13 cellular contexts compared by ENCODE assay signal in genomic region chr21:46054447-46054846, GRCh38. TPM values are rescaled to one million over a fixed set of nuclear protein-coding genes. Genes with fewer than 3 reads are reported as not detected.
A peak's percentile ranks its signal among the peaks of the same experiment; 100 is the strongest.
DNase-seq lines count a peak whose midpoint lies in the region; ATAC-seq and TF ChIP-seq lines count a peak whose summit lies in the region.
"Had no signal": no experiment of that assay in that cellular context is flagged by ENCODE, and none has a peak within 500 bp of the region (broad histone marks: within the 10 kb centered on the region; RNA-seq: fewer than 3 reads in every experiment).

No MANE protein-coding gene starts in this region.

- TF ChIP-seq CTCF in nephron (IDR thresholded peaks at IDR 0.05; ENCODE audit: unreplicated experiment in 3 of 3) = no peak

- peaks cover 47% of the 10 kb centered on the region for H3K4me1 Mint-ChIP-seq in activated naive CD8-positive, alpha-beta T cell (ENCODE audit: low read depth)
- H3K4me1 Mint-ChIP-seq in activated naive CD8-positive, alpha-beta T cell treated with anti-CD3 and anti-CD28 coated beads for 36 hours = peaks cover 45% of the 10 kb centered on the region
- peaks cover 49% of the 10 kb centered on the region for H3K4me1 Mint-ChIP-seq in nephron
- H3K4me1 Mint-ChIP-seq in T-helper 2 cell treated with Interferon-gamma antibody and Interleukin-4, amounts not matched to agents 5 μg/mL and 100 μg/mL, for 36 hours (ENCODE audit: low read depth) = peaks cover 3% of the 10 kb centered on the region

- DNase-seq in activated naive CD8-positive, alpha-beta T cell treated with anti-CD3 and anti-CD28 coated beads for 36 hours = no peak
- DNase-seq in fibroblast of the conjunctiva (ENCODE audit: low read depth) (peak; percentile 37), aorta (peak in 1 of 2 donors; percentile 76), NCI-H187 (lab: John Stamatoyannopoulos, UW) (no peak), DMS53 (lab: John Stamatoyannopoulos, UW) (no peak)
- DNase-seq in T-helper 2 cell treated with Interferon-gamma antibody and Interleukin-4, amounts not matched to agents 5 μg/mL and 100 μg/mL, for 36 hours (ENCODE audit: low spot score) = no peak
- DNase-seq: ACHN; activated CD8-positive, alpha-beta T cell treated with anti-CD3 and anti-CD28 coated beads for 36 hours; KG1; midbrain; stimulated activated naive B cell treated with anti-CD40 and anti-IgM and Interleukin-4, amounts not matched to agents 10 μg/mL and 1 μg/mL and 100 μg/mL, for 72 hours had no signal

- H3K27me3 Mint-ChIP-seq in activated naive CD8-positive, alpha-beta T cell = no peaks in the 10 kb centered on the region
- H3K27me3 Mint-ChIP-seq in activated naive CD8-positive, alpha-beta T cell treated with anti-CD3 and anti-CD28 coated beads for 36 hours = peaks cover 7% of the 10 kb centered on the region
- H3K27me3 Mint-ChIP-seq in nephron (ENCODE audit: low read depth) = peaks cover 10% of the 10 kb centered on the region
- H3K27me3 Mint-ChIP-seq in T-helper 2 cell treated with Interferon-gamma antibody and Interleukin-4, amounts not matched to agents 5 μg/mL and 100 μg/mL, for 36 hours (ENCODE audit: low read depth) = peaks cover 7% of the 10 kb centered on the region

- H3K9me3 ChIP-seq in aorta (ENCODE audit: control insufficient read depth, low read length) = no peaks in the 10 kb centered on the region

- no peaks in the 10 kb centered on the region for H3K27me3 ChIP-seq in aorta (ENCODE audit: control insufficient read depth in 1 of 2, insufficient read depth in 2 of 2, low read length in 1 of 2)

- H3K4me3 ChIP-seq in aorta (ENCODE audit: low read length in 2 of 2) = no peak overlapping the region

- H3K27ac Mint-ChIP-seq in activated naive CD8-positive, alpha-beta T cell = peak overlapping the region; percentile 58
- no peak overlapping the region for H3K27ac Mint-ChIP-seq in activated naive CD8-positive, alpha-beta T cell treated with anti-CD3 and anti-CD28 coated beads for 36 hours
- H3K27ac Mint-ChIP-seq in nephron = peak overlapping the region in 2 of 3 experiments; percentile 96 to 98
- H3K27ac Mint-ChIP-seq in T-helper 2 cell treated with Interferon-gamma antibody and Interleukin-4, amounts not matched to agents 5 μg/mL and 100 μg/mL, for 36 hours = no peak overlapping the region
- H3K27ac Mint-ChIP-seq: activated CD8-positive, alpha-beta T cell treated with anti-CD3 and anti-CD28 coated beads for 36 hours; stimulated activated naive B cell treated with anti-CD40 and anti-IgM and Interleukin-4, amounts not matched to agents 10 μg/mL and 1 μg/mL and 100 μg/mL, for 72 hours had no signal

- no peaks in the 10 kb centered on the region for H3K4me1 ChIP-seq in aorta (ENCODE audit: control insufficient read depth in 1 of 2, insufficient read depth in 2 of 2, low read length in 2 of 2)

- no peaks in the 10 kb centered on the region for H3K36me3 Mint-ChIP-seq in activated naive CD8-positive, alpha-beta T cell
- peaks cover 5% of the 10 kb centered on the region for H3K36me3 Mint-ChIP-seq in activated naive CD8-positive, alpha-beta T cell treated with anti-CD3 and anti-CD28 coated beads for 36 hours
- no peaks in the 10 kb centered on the region for H3K36me3 Mint-ChIP-seq in nephron (ENCODE audit: low read depth)
- no peaks in the 10 kb centered on the region for H3K36me3 Mint-ChIP-seq in T-helper 2 cell treated with Interferon-gamma antibody and Interleukin-4, amounts not matched to agents 5 μg/mL and 100 μg/mL, for 36 hours (ENCODE audit: low read depth)

- H3K36me3 ChIP-seq in aorta (ENCODE audit: control insufficient read depth in 1 of 2, insufficient read depth in 2 of 2, low read length in 1 of 2) = no peaks in the 10 kb centered on the region

- 13 to 18% methylated on average over 10 to 11 of the region's 11 CpGs for WGBS in aorta, 2 donors

- H3K9me3 Mint-ChIP-seq in activated naive CD8-positive, alpha-beta T cell (ENCODE audit: low read depth) = no peaks in the 10 kb centered on the region
- H3K9me3 Mint-ChIP-seq in activated naive CD8-positive, alpha-beta T cell treated with anti-CD3 and anti-CD28 coated beads for 36 hours = peaks cover 11% of the 10 kb centered on the region
- H3K9me3 Mint-ChIP-seq in nephron = peaks cover 8% of the 10 kb centered on the region
- peaks cover 10% of the 10 kb centered on the region for H3K9me3 Mint-ChIP-seq in T-helper 2 cell treated with Interferon-gamma antibody and Interleukin-4, amounts not matched to agents 5 μg/mL and 100 μg/mL, for 36 hours

- intact Hi-C loops in aorta (cut with DNase I) = no loop called here

- no peak overlapping the region for H3K4me3 Mint-ChIP-seq in activated naive CD8-positive, alpha-beta T cell
- H3K4me3 Mint-ChIP-seq in activated naive CD8-positive, alpha-beta T cell treated with anti-CD3 and anti-CD28 coated beads for 36 hours = no peak overlapping the region
- H3K4me3 Mint-ChIP-seq in nephron = peak overlapping the region in 2 of 3 experiments; percentile 32 to 35
- no peak overlapping the region for H3K4me3 Mint-ChIP-seq in T-helper 2 cell treated with Interferon-gamma antibody and Interleukin-4, amounts not matched to agents 5 μg/mL and 100 μg/mL, for 36 hours
- H3K4me3 Mint-ChIP-seq: activated CD8-positive, alpha-beta T cell treated with anti-CD3 and anti-CD28 coated beads for 36 hours; stimulated activated naive B cell treated with anti-CD40 and anti-IgM and Interleukin-4, amounts not matched to agents 10 μg/mL and 1 μg/mL and 100 μg/mL, for 72 hours had no signal

- H3K27ac ChIP-seq in aorta (ENCODE audit: low read depth in 1 of 2, low read length in 2 of 2) = peak overlapping the region; percentile 70 to 83

- ATAC-seq in aorta (ENCODE audit: low FRiP score) = no peak
- ATAC-seq: activated CD8-positive, alpha-beta T cell treated with anti-CD3 and anti-CD28 coated beads for 36 hours; stimulated activated naive B cell treated with anti-CD40 and anti-IgM and Interleukin-4, amounts not matched to agents 10 μg/mL and 1 μg/mL and 100 μg/mL, for 72 hours had no signal

RNA-seq across cellular contexts. Expression of gene COL6A2, which starts 43.5 kb away (rescaled TPM):
- 10 to 100 TPM; 16.0 to 16.5 TPM for total RNA-seq in activated naive CD8-positive, alpha-beta T cell treated with anti-CD3 and anti-CD28 coated beads for 36 hours
- total RNA-seq in aorta = 1,000 to 10,000 TPM; 1,386 to 1,431 TPM
- 1,000 to 10,000 TPM in 1 of 2 donors, 100 to 1,000 TPM in 1; 335 to 3,611 TPM for polyA plus RNA-seq in aorta

Comparison
In these comparisons a context has a peak if more than half of its experiments do, and no peak if none do; other contexts are left out.
1. H3K27ac Mint-ChIP-seq: peak in activated naive CD8-positive, alpha-beta T cell (single experiment) and nephron (2 of 3); none in activated naive CD8-positive, alpha-beta T cell treated with anti-CD3 and anti-CD28 coated beads for 36 hours (single experiment) and T-helper 2 cell treated with Interferon-gamma antibody and Interleukin-4, amounts not matched to agents 5 μg/mL and 100 μg/mL, for 36 hours (single experiment).
2. H3K4me3 Mint-ChIP-seq: peak in nephron (2 of 3); none in activated naive CD8-positive, alpha-beta T cell (single experiment), activated naive CD8-positive, alpha-beta T cell treated with anti-CD3 and anti-CD28 coated beads for 36 hours (single experiment) and T-helper 2 cell treated with Interferon-gamma antibody and Interleukin-4, amounts not matched to agents 5 μg/mL and 100 μg/mL, for 36 hours (single experiment).
3. RNA of gene COL6A2, which starts 43.5 kb away (total RNA-seq): 1,386 to 1,431 TPM in aorta; 16.0 to 16.5 TPM in activated naive CD8-positive, alpha-beta T cell treated with anti-CD3 and anti-CD28 coated beads for 36 hours; every median in the first group is over 10 times any median in the second.